1 cellular context compared by ENCODE assay signal in genomic region chr12:111776836-111777344, GRCh38.
TF ChIP-seq lines count a peak whose summit lies in the region.

No MANE protein-coding gene starts in this region.

TF ChIP-seq in WTC11, 78 proteins besides CTCF, POLR2A, EP300 and RAD21 (continued from another document):
- TF ChIP-seq E2F5 (CRISPR knock-in tag; IDR thresholded peaks at IDR 0.05), result no peak
- TF ChIP-seq ZNF671 (CRISPR knock-in tag; IDR thresholded peaks at IDR 0.05), result no peak
- TF ChIP-seq ZNF416 (CRISPR knock-in tag; IDR thresholded peaks at IDR 0.05), result no peak
- TF ChIP-seq MXD4 (CRISPR knock-in tag; IDR thresholded peaks at IDR 0.05; ENCODE audit: borderline replicate concordance), result no peak
- no peak for TF ChIP-seq FOXJ3 (CRISPR knock-in tag; IDR thresholded peaks at IDR 0.05; ENCODE audit: borderline replicate concordance)
- TF ChIP-seq ZNF263 (CRISPR knock-in tag; IDR thresholded peaks at IDR 0.05; ENCODE audit: low read depth), result no peak
TF ChIP-seq in WTC11: peak in this region for 0.
